ENCODE assay signal across 15 cellular contexts in genomic region chr22:48740731-48741405, GRCh38.
A peak's percentile ranks its signal among the peaks of the same experiment; 100 is the strongest.
DNase-seq lines count a peak whose midpoint lies in the region; ATAC-seq and TF ChIP-seq lines count a peak whose summit lies in the region.
"Had no signal": no experiment of that assay in that cellular context is flagged by ENCODE, and none has a peak within 500 bp of the region (broad histone marks: within the 10 kb centered on the region; RNA-seq: fewer than 3 reads in every experiment).

No MANE protein-coding gene starts in this region.

- H3K36me3 Mint-ChIP-seq in CD14-positive monocyte: no peaks in the 10 kb centered on the region
- H3K36me3 Mint-ChIP-seq in stimulated activated memory B cell treated with anti-CD40 and anti-IgM and Interleukin-4, amounts not matched to agents 10 μg/mL and 1 μg/mL and 100 μg/mL, for 72 hours: no peaks in the 10 kb centered on the region
- peaks cover 9% of the 10 kb centered on the region for H3K36me3 Mint-ChIP-seq in glutamatergic neuron (ENCODE audit: unreplicated experiment)

- H3K27me3 ChIP-seq in WERI-Rb-1 (ENCODE audit: insufficient read depth, low read depth, severe bottlenecking) (no peaks in the 10 kb centered on the region), left lung (no peaks in the 10 kb centered on the region)

- H3K4me1 ChIP-seq in left lung: no peaks in the 10 kb centered on the region

- H3K4me1 Mint-ChIP-seq in CD14-positive monocyte (no peaks in the 10 kb centered on the region), glutamatergic neuron (ENCODE audit: low read depth, unreplicated experiment) (no peaks in the 10 kb centered on the region)
- no peaks in the 10 kb centered on the region for H3K4me1 Mint-ChIP-seq in stimulated activated memory B cell treated with anti-CD40 and anti-IgM and Interleukin-4, amounts not matched to agents 10 μg/mL and 1 μg/mL and 100 μg/mL, for 72 hours

- H3K4me3 Mint-ChIP-seq in CD14-positive monocyte (no peak overlapping the region), glutamatergic neuron (ENCODE audit: unreplicated experiment) (no peak overlapping the region)
- no peak overlapping the region for H3K4me3 Mint-ChIP-seq in stimulated activated memory B cell treated with anti-CD40 and anti-IgM and Interleukin-4, amounts not matched to agents 10 μg/mL and 1 μg/mL and 100 μg/mL, for 72 hours
- H3K4me3 Mint-ChIP-seq: HFFc6 had no signal

- H3K27me3 Mint-ChIP-seq in CD14-positive monocyte (ENCODE audit: low read depth in 3 of 3): peaks cover 0 to 4% (median 0%) of the 10 kb centered on the region in 3 donors
- H3K27me3 Mint-ChIP-seq in stimulated activated memory B cell treated with anti-CD40 and anti-IgM and Interleukin-4, amounts not matched to agents 10 μg/mL and 1 μg/mL and 100 μg/mL, for 72 hours: no peaks in the 10 kb centered on the region
- peaks cover 7% of the 10 kb centered on the region for H3K27me3 Mint-ChIP-seq in glutamatergic neuron (ENCODE audit: unreplicated experiment)

- ATAC-seq in left lung (no peak), sciatic nerve (no peak)
- ATAC-seq in stimulated activated memory B cell treated with anti-CD40 and anti-IgM and Interleukin-4, amounts not matched to agents 10 μg/mL and 1 μg/mL and 100 μg/mL, for 72 hours: no peak

- H3K27ac Mint-ChIP-seq in CD14-positive monocyte: no peak overlapping the region
- H3K27ac Mint-ChIP-seq in stimulated activated memory B cell treated with anti-CD40 and anti-IgM and Interleukin-4, amounts not matched to agents 10 μg/mL and 1 μg/mL and 100 μg/mL, for 72 hours: no peak overlapping the region
- H3K27ac Mint-ChIP-seq in glutamatergic neuron (ENCODE audit: unreplicated experiment): no peak overlapping the region
- H3K27ac Mint-ChIP-seq: HFFc6 had no signal

- no peaks in the 10 kb centered on the region for H3K36me3 ChIP-seq in WERI-Rb-1
- no peaks in the 10 kb centered on the region for H3K36me3 ChIP-seq in left lung

- no peak for TF ChIP-seq CTCF in CD14-positive monocyte (IDR thresholded peaks at IDR 0.05)
- TF ChIP-seq CTCF in WERI-Rb-1 (IDR thresholded peaks at IDR 0.05; ENCODE audit: low read depth, low read length): no peak
- no peak for TF ChIP-seq CTCF in left lung (IDR thresholded peaks at IDR 0.05)
- no peak for TF ChIP-seq CTCF in glutamatergic neuron (IDR thresholded peaks at IDR 0.05; ENCODE audit: partially characterized antibody, unreplicated experiment)

- H3K27ac ChIP-seq in WERI-Rb-1 (0 out of 2 replicates have a peak overlapping the region, but pooled peaks have one; percentile 8), left lung (no peak overlapping the region)
- H3K27ac ChIP-seq: KMS-11 had no signal

- H3K4me3 ChIP-seq in WERI-Rb-1 (ENCODE audit: low read depth, low read length): no peak overlapping the region
- H3K4me3 ChIP-seq in left lung: no peak overlapping the region

- H3K9me3 ChIP-seq in WERI-Rb-1 (ENCODE audit: severe bottlenecking): no peaks in the 10 kb centered on the region
- peaks cover 0 to 2% of the 10 kb centered on the region in 2 donors for H3K9me3 ChIP-seq in left lung

- H3K9me3 Mint-ChIP-seq in CD14-positive monocyte (peaks cover 7 to 50% (median 26%) of the 10 kb centered on the region in 7 donors), glutamatergic neuron (ENCODE audit: unreplicated experiment) (peaks cover 24% of the 10 kb centered on the region)
- peaks cover 3% of the 10 kb centered on the region for H3K9me3 Mint-ChIP-seq in stimulated activated memory B cell treated with anti-CD40 and anti-IgM and Interleukin-4, amounts not matched to agents 10 μg/mL and 1 μg/mL and 100 μg/mL, for 72 hours

- DNase-seq in CD14-positive monocyte (ENCODE audit: low spot score) (peak; percentile 37), WERI-Rb-1 (no peak), left lung (peak; percentile 20 to 64), sciatic nerve (ENCODE audit: low spot score) (peak; percentile 49), NCI-H526 (lab: John Stamatoyannopoulos, UW) (no peak), glutamatergic neuron (no peak)
- DNase-seq: DMS 273 treated with DMSO at 0.1 percent for 48 hours, EL, HFFc6, NCI-H1436, NCI-H2029 treated with DMSO at 0.1 percent for 48 hours, NCI-H2171 treated with DMSO at 0.1 percent for 48 hours, NCI-H446 treated with DMSO at 0.1 percent for 48 hours had no signal

- intact Hi-C loops in CD14-positive monocyte (cut with micrococcal nuclease): no loop called here
- intact Hi-C loops in left lung (cut with DNase I): no loop called here
- intact Hi-C loops in sciatic nerve (cut with DNase I): no loop called here

Comparison
In these comparisons a context has a peak if more than half of its experiments do, and no peak if none do; other contexts are left out.
1. DNase-seq: peak in CD14-positive monocyte (single experiment), left lung (2 of 2) and sciatic nerve (single experiment); none in WERI-Rb-1 (single experiment), NCI-H526 (0 of 2) and glutamatergic neuron (single experiment).